Comparison of ENCODE assay signal across 17 cellular contexts in the genomic region with DNA sequence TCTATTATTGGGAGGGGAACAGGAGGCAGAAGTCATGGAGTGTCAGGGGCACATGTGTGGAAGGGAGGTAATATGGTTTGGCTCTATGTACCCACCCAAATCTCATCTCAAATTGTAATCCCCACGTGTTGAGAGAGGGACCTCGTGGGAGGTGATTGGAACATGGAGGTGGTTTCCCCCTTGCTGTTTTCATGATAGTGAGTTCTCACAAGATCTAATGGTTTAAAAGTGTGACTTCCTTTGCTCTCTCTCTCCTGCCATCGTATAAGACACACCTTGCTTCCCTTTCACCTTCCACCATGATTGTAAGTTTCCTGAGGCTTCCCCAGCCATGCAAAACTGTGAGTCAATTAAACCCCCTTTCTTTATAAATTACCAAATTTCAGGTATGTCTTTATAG. TPM values are rescaled to one million over a fixed set of nuclear protein-coding genes. Genes with fewer than 3 reads are reported as not detected.
DNase-seq lines count a peak whose midpoint lies in the region; ATAC-seq and TF ChIP-seq lines count a peak whose summit lies in the region.
"Had no signal": no experiment of that assay in that cellular context is flagged by ENCODE, and none has a peak within 500 bp of the region (broad histone marks: within the 10 kb centered on the region; RNA-seq: fewer than 3 reads in every experiment).

No MANE protein-coding gene starts in this region.

- peak overlapping the region; percentile 48 for H3K27ac Mint-ChIP-seq in activated CD4-positive, alpha-beta T cell treated with anti-CD3 and anti-CD28 coated beads for 36 hours
- no peak overlapping the region for H3K27ac Mint-ChIP-seq in activated CD4-positive, alpha-beta T cell treated with anti-CD3 and anti-CD28 coated beads, Interleukin-2, amount 10 ng/mL, durations not matched to agents 7 days and 5 days
- H3K27ac Mint-ChIP-seq in stimulated activated naive CD8-positive, alpha-beta T cell treated with anti-CD3 and anti-CD28 coated beads, Interleukin-15, Interleukin-2, amounts not matched to agents 100 ng/mL and 50 ng/mL, for 24 hours = peak overlapping the region; percentile 70
- peak overlapping the region in 1 of 2 donors; percentile 63 for H3K27ac Mint-ChIP-seq in stimulated activated naive CD8-positive, alpha-beta T cell treated with anti-CD3 and anti-CD28 coated beads, Interleukin-15, amount 100 ng/mL, for 72 hours
- peak overlapping the region in 1 of 2 donors; percentile 78 for H3K27ac Mint-ChIP-seq in effector memory CD8-positive, alpha-beta T cell

- DNase-seq in activated CD4-positive, alpha-beta T cell treated with anti-CD3 and anti-CD28 coated beads for 36 hours = no peak
- no peak for DNase-seq in activated CD4-positive, alpha-beta T cell treated with anti-CD3 and anti-CD28 coated beads, Interleukin-2, amount 10 ng/mL, durations not matched to agents 7 days and 5 days
- DNase-seq in stimulated activated naive CD8-positive, alpha-beta T cell treated with anti-CD3 and anti-CD28 coated beads, Interleukin-15, amount 100 ng/mL, for 72 hours = no peak
- peak in 2 of 3 experiments; percentile 18 to 30 for DNase-seq in effector memory CD8-positive, alpha-beta T cell
- DNase-seq in NCI-H1105 treated with DMSO at 0.1 percent for 48 hours (lab: John Stamatoyannopoulos, UW) (no peak), NCI-H2029 treated with DMSO at 0.1 percent for 48 hours (lab: John Stamatoyannopoulos, UW) (no peak), mammary epithelial cell (no peak)
- DNase-seq: H7, Kasumi-1, NCI-H1417, NCI-H1930, NCI-H524, SHP77 treated with DMSO at 0.1 percent for 48 hours had no signal

- H3K27me3 ChIP-seq in mammary epithelial cell (ENCODE audit: insufficient read depth, low read length) = no peaks in the 10 kb centered on the region
- H3K27me3 ChIP-seq: BLaER1 had no signal

- H3K36me3 ChIP-seq in mammary epithelial cell (ENCODE audit: insufficient read depth, low read length) = no peaks in the 10 kb centered on the region
- H3K36me3 ChIP-seq: BLaER1 had no signal

- TF ChIP-seq CTCF in mammary epithelial cell (conservative IDR thresholded peaks at IDR 0.05 in 1 of 2, IDR thresholded peaks at IDR 0.05 in 1 of 2; ENCODE audit: extremely low read depth in 1 of 2, insufficient read depth in 1 of 2, low read depth in 1 of 2, low read length in 2 of 2) = no peak

- no peaks in the 10 kb centered on the region for H3K9me3 ChIP-seq in mammary epithelial cell (replicated peaks; ENCODE audit: insufficient read depth, low read length)
- H3K9me3 ChIP-seq: BLaER1 had no signal

- intact Hi-C loops in activated CD4-positive, alpha-beta T cell treated with anti-CD3 and anti-CD28 coated beads for 36 hours (cut with DNase I, micrococcal nuclease) = no loop called here
- intact Hi-C loops in mammary epithelial cell (cut with micrococcal nuclease) = no loop called here

- H2AFZ ChIP-seq in mammary epithelial cell (ENCODE audit: low read depth, low read length) = no peak overlapping the region

- ATAC-seq in activated CD4-positive, alpha-beta T cell treated with anti-CD3 and anti-CD28 coated beads for 36 hours = no peak
- ATAC-seq in stimulated activated naive CD8-positive, alpha-beta T cell treated with anti-CD3 and anti-CD28 coated beads, Interleukin-15, amount 100 ng/mL, for 72 hours = no peak
- ATAC-seq in effector memory CD8-positive, alpha-beta T cell (replicated peaks) = peak; percentile 36
- ATAC-seq: GM12878 had no signal

- no peaks in the 10 kb centered on the region for H3K9me3 Mint-ChIP-seq in activated CD4-positive, alpha-beta T cell treated with anti-CD3 and anti-CD28 coated beads for 36 hours (ENCODE audit: low read depth)
- H3K9me3 Mint-ChIP-seq in activated CD4-positive, alpha-beta T cell treated with anti-CD3 and anti-CD28 coated beads, Interleukin-2, amount 10 ng/mL, durations not matched to agents 7 days and 5 days = peaks cover 11% of the 10 kb centered on the region
- peaks cover 4% of the 10 kb centered on the region for H3K9me3 Mint-ChIP-seq in stimulated activated naive CD8-positive, alpha-beta T cell treated with anti-CD3 and anti-CD28 coated beads, Interleukin-15, Interleukin-2, amounts not matched to agents 100 ng/mL and 50 ng/mL, for 24 hours
- no peaks in the 10 kb centered on the region for H3K9me3 Mint-ChIP-seq in stimulated activated naive CD8-positive, alpha-beta T cell treated with anti-CD3 and anti-CD28 coated beads, Interleukin-15, amount 100 ng/mL, for 72 hours
- no peaks in the 10 kb centered on the region for H3K9me3 Mint-ChIP-seq in effector memory CD8-positive, alpha-beta T cell

- peaks cover 18% of the 10 kb centered on the region for H3K4me1 ChIP-seq in mammary epithelial cell (ENCODE audit: insufficient read depth, low read length)

- H3K4me1 Mint-ChIP-seq in activated CD4-positive, alpha-beta T cell treated with anti-CD3 and anti-CD28 coated beads for 36 hours = peaks cover 35% of the 10 kb centered on the region
- peaks cover 53% of the 10 kb centered on the region for H3K4me1 Mint-ChIP-seq in activated CD4-positive, alpha-beta T cell treated with anti-CD3 and anti-CD28 coated beads, Interleukin-2, amount 10 ng/mL, durations not matched to agents 7 days and 5 days
- peaks cover 60% of the 10 kb centered on the region for H3K4me1 Mint-ChIP-seq in stimulated activated naive CD8-positive, alpha-beta T cell treated with anti-CD3 and anti-CD28 coated beads, Interleukin-15, Interleukin-2, amounts not matched to agents 100 ng/mL and 50 ng/mL, for 24 hours (ENCODE audit: low read depth)
- peaks cover 46% of the 10 kb centered on the region for H3K4me1 Mint-ChIP-seq in stimulated activated naive CD8-positive, alpha-beta T cell treated with anti-CD3 and anti-CD28 coated beads, Interleukin-15, amount 100 ng/mL, for 72 hours
- peaks cover 14 to 44% of the 10 kb centered on the region in 2 donors for H3K4me1 Mint-ChIP-seq in effector memory CD8-positive, alpha-beta T cell (ENCODE audit: low read depth in 2 of 2)

- no peaks in the 10 kb centered on the region for H3K36me3 Mint-ChIP-seq in activated CD4-positive, alpha-beta T cell treated with anti-CD3 and anti-CD28 coated beads for 36 hours (ENCODE audit: low read depth)
- peaks cover 8% of the 10 kb centered on the region for H3K36me3 Mint-ChIP-seq in activated CD4-positive, alpha-beta T cell treated with anti-CD3 and anti-CD28 coated beads, Interleukin-2, amount 10 ng/mL, durations not matched to agents 7 days and 5 days (ENCODE audit: low read depth)
- no peaks in the 10 kb centered on the region for H3K36me3 Mint-ChIP-seq in stimulated activated naive CD8-positive, alpha-beta T cell treated with anti-CD3 and anti-CD28 coated beads, Interleukin-15, Interleukin-2, amounts not matched to agents 100 ng/mL and 50 ng/mL, for 24 hours (ENCODE audit: low read depth)
- peaks cover 17% of the 10 kb centered on the region for H3K36me3 Mint-ChIP-seq in effector memory CD8-positive, alpha-beta T cell (ENCODE audit: insufficient read depth)

- WGBS in mammary epithelial cell (ENCODE audit: low coverage, missing lambda C conversion rate) = 63% methylated on average over 3 of the region's 3 CpGs

- POLR2A ChIA-PET in activated CD4-positive, alpha-beta T cell treated with anti-CD3 and anti-CD28 coated beads for 36 hours (lab: Charles Lee) = no interaction called here
- POLR2A ChIA-PET in activated CD4-positive, alpha-beta T cell treated with anti-CD3 and anti-CD28 coated beads, Interleukin-2, amount 10 ng/mL, durations not matched to agents 7 days and 5 days (lab: Charles Lee) = no interaction called here

- no peaks in the 10 kb centered on the region for H3K27me3 Mint-ChIP-seq in activated CD4-positive, alpha-beta T cell treated with anti-CD3 and anti-CD28 coated beads for 36 hours
- no peaks in the 10 kb centered on the region for H3K27me3 Mint-ChIP-seq in activated CD4-positive, alpha-beta T cell treated with anti-CD3 and anti-CD28 coated beads, Interleukin-2, amount 10 ng/mL, durations not matched to agents 7 days and 5 days
- no peaks in the 10 kb centered on the region for H3K27me3 Mint-ChIP-seq in stimulated activated naive CD8-positive, alpha-beta T cell treated with anti-CD3 and anti-CD28 coated beads, Interleukin-15, Interleukin-2, amounts not matched to agents 100 ng/mL and 50 ng/mL, for 24 hours
- H3K27me3 Mint-ChIP-seq in stimulated activated naive CD8-positive, alpha-beta T cell treated with anti-CD3 and anti-CD28 coated beads, Interleukin-15, amount 100 ng/mL, for 72 hours = no peaks in the 10 kb centered on the region
- no peaks in the 10 kb centered on the region for H3K27me3 Mint-ChIP-seq in effector memory CD8-positive, alpha-beta T cell

- no peak overlapping the region for H3K4me2 ChIP-seq in mammary epithelial cell (ENCODE audit: insufficient read depth, low read depth, low read length)
- H3K4me2 ChIP-seq: BLaER1 had no signal

- H3K4me3 Mint-ChIP-seq in activated CD4-positive, alpha-beta T cell treated with anti-CD3 and anti-CD28 coated beads for 36 hours = no peak overlapping the region
- H3K4me3 Mint-ChIP-seq in activated CD4-positive, alpha-beta T cell treated with anti-CD3 and anti-CD28 coated beads, Interleukin-2, amount 10 ng/mL, durations not matched to agents 7 days and 5 days = no peak overlapping the region
- no peak overlapping the region for H3K4me3 Mint-ChIP-seq in stimulated activated naive CD8-positive, alpha-beta T cell treated with anti-CD3 and anti-CD28 coated beads, Interleukin-15, Interleukin-2, amounts not matched to agents 100 ng/mL and 50 ng/mL, for 24 hours
- no peak overlapping the region for H3K4me3 Mint-ChIP-seq in stimulated activated naive CD8-positive, alpha-beta T cell treated with anti-CD3 and anti-CD28 coated beads, Interleukin-15, amount 100 ng/mL, for 72 hours
- peak overlapping the region in 1 of 2 donors; percentile 22 for H3K4me3 Mint-ChIP-seq in effector memory CD8-positive, alpha-beta T cell

- no peaks in the 10 kb centered on the region for H3K79me2 ChIP-seq in mammary epithelial cell (ENCODE audit: insufficient read depth, low read length)

- H3K27ac ChIP-seq in mammary epithelial cell (ENCODE audit: insufficient read depth, low read depth, low read length) = no peak overlapping the region
- H3K27ac ChIP-seq: 22Rv1, BLaER1 had no signal

- dilution Hi-C loops in mammary epithelial cell (cut with HindIII; ENCODE audit: low sequenced_read_pairs) = no loop called here

- no TSS peak for BruUV-seq in mammary epithelial cell (replicated peaks; lab: Mats Ljungman, UMichigan)

- in situ Hi-C loops in mammary epithelial cell (cut with MboI; ENCODE audit: low sequenced_read_pairs in 2 of 2) = no loop called here

- H3K4me3 ChIP-seq in mammary epithelial cell (replicated peaks in 1 of 3; ENCODE audit: insufficient read depth in 1 of 3, low read depth in 2 of 3, low read length in 3 of 3) = no peak overlapping the region
- H3K4me3 ChIP-seq: BLaER1, GM12878 had no signal

- no peaks in the 10 kb centered on the region for H4K20me1 ChIP-seq in mammary epithelial cell (ENCODE audit: insufficient read depth, low read length)
- H4K20me1 ChIP-seq: BLaER1 had no signal

- H3K9ac ChIP-seq in mammary epithelial cell (ENCODE audit: insufficient read depth, low read length) = no peak overlapping the region
- H3K9ac ChIP-seq: BLaER1 had no signal

- CTCF ChIA-PET in activated CD4-positive, alpha-beta T cell treated with anti-CD3 and anti-CD28 coated beads for 36 hours (lab: Charles Lee) = interaction anchor here (0.6 to 0.7 kb wide), 2 partner anchors 43 to 194 kb away, joined by 3 to 4 read pairs; no protein-coding TSS in a partner anchor
- CTCF ChIA-PET in activated CD4-positive, alpha-beta T cell treated with anti-CD3 and anti-CD28 coated beads, Interleukin-2, amount 10 ng/mL, durations not matched to agents 7 days and 5 days (lab: Charles Lee) = interaction anchor here (1.0 kb wide), 1 partner anchor 11 kb away, joined by 3 read pairs; no protein-coding TSS in a partner anchor
- CTCF ChIA-PET in mammary epithelial cell (lab: Charles Lee; ENCODE audit: low non-redundant PET) = no interaction called here

RNA-seq across cellular contexts. Expression of gene CDK17, which starts 41.6 kb away (rescaled TPM):
- 10 to 100 TPM; 38.0 to 39.4 TPM for total RNA-seq in activated CD4-positive, alpha-beta T cell treated with anti-CD3 and anti-CD28 coated beads for 36 hours
- 10 to 100 TPM; 38.7 to 43.5 TPM for total RNA-seq in activated CD4-positive, alpha-beta T cell treated with anti-CD3 and anti-CD28 coated beads, Interleukin-2, amount 10 ng/mL, durations not matched to agents 7 days and 5 days
- total RNA-seq in mammary epithelial cell = 10 to 100 TPM; 42.5 to 64.2 TPM
- 10.7 TPM for polyA plus RNA-seq in mammary epithelial cell
- 112 TPM for polyA minus RNA-seq in mammary epithelial cell

RNA-seq across cellular contexts. Expression of gene CFAP54, which starts 47.6 kb away (rescaled TPM):
- under 1 TPM; 0.37 to 0.44 TPM for total RNA-seq in activated CD4-positive, alpha-beta T cell treated with anti-CD3 and anti-CD28 coated beads for 36 hours
- under 1 TPM; 0.23 to 0.40 TPM for total RNA-seq in activated CD4-positive, alpha-beta T cell treated with anti-CD3 and anti-CD28 coated beads, Interleukin-2, amount 10 ng/mL, durations not matched to agents 7 days and 5 days
- 1 to 10 TPM; 1.5 to 1.6 TPM for total RNA-seq in mammary epithelial cell
- polyA plus RNA-seq in mammary epithelial cell = 0.29 TPM
- 0.47 TPM for polyA minus RNA-seq in mammary epithelial cell
- total RNA-seq: H7 had no signal

Comparison
In these comparisons a context has a peak if more than half of its experiments do, and no peak if none do; other contexts are left out.
1. DNase-seq: peak in effector memory CD8-positive, alpha-beta T cell (2 of 3); none in activated CD4-positive, alpha-beta T cell treated with anti-CD3 and anti-CD28 coated beads for 36 hours (single experiment), activated CD4-positive, alpha-beta T cell treated with anti-CD3 and anti-CD28 coated beads, Interleukin-2, amount 10 ng/mL, durations not matched to agents 7 days and 5 days (single experiment), stimulated activated naive CD8-positive, alpha-beta T cell treated with anti-CD3 and anti-CD28 coated beads, Interleukin-15, amount 100 ng/mL, for 72 hours (0 of 2), NCI-H1105 treated with DMSO at 0.1 percent for 48 hours (single experiment), NCI-H2029 treated with DMSO at 0.1 percent for 48 hours (single experiment) and mammary epithelial cell (single experiment).